1 cellular context compared by ENCODE assay signal in genomic region chr17:72030067-72030899, GRCh38.
TF ChIP-seq lines count a peak whose summit lies in the region.

No MANE protein-coding gene starts in this region.

TF ChIP-seq in HepG2, 621 proteins besides CTCF, POLR2A, EP300 and RAD21 (continued from another document and continues in another):
- TF ChIP-seq, protein P1, sequence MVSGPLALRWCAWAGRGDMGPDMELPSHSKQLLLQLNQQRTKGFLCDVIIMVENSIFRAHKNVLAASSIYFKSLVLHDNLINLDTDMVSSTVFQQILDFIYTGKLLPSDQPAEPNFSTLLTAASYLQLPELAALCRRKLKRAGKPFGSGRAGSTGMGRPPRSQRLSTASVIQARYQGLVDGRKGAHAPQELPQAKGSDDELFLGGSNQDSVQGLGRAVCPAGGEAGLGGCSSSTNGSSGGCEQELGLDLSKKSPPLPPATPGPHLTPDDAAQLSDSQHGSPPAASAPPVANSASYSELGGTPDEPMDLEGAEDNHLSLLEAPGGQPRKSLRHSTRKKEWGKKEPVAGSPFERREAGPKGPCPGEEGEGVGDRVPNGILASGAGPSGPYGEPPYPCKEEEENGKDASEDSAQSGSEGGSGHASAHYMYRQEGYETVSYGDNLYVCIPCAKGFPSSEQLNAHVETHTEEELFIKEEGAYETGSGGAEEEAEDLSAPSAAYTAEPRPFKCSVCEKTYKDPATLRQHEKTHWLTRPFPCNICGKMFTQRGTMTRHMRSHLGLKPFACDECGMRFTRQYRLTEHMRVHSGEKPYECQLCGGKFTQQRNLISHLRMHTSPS (CRISPR knock-in tag; IDR thresholded peaks at IDR 0.05; ENCODE audit: low read depth), result no peak
- TF ChIP-seq ZNF564 (CRISPR knock-in tag; IDR thresholded peaks at IDR 0.05), result no peak
- peak; percentile 27 for TF ChIP-seq ZNF407 (CRISPR knock-in tag; IDR thresholded peaks at IDR 0.05; ENCODE audit: not compliant biosample characterization)
- no peak for TF ChIP-seq PAX8 (CRISPR knock-in tag; IDR thresholded peaks at IDR 0.05; ENCODE audit: borderline replicate concordance)
- TF ChIP-seq KDM5A (IDR thresholded peaks at IDR 0.05; ENCODE audit: borderline replicate concordance, low read length), result no peak
- TF ChIP-seq HNRNPH1 (optimal IDR thresholded peaks at IDR 0.05; ENCODE audit: low read depth, low read length), result no peak
- no peak for TF ChIP-seq ZNF558 (CRISPR knock-in tag; IDR thresholded peaks at IDR 0.05; ENCODE audit: borderline replicate concordance)
- TF ChIP-seq ISX (CRISPR knock-in tag; conservative IDR thresholded peaks at IDR 0.05), result no peak
- TF ChIP-seq ASH2L (IDR thresholded peaks at IDR 0.05; ENCODE audit: insufficient read length, low read depth, low read length), result no peak
- TF ChIP-seq ZNF33A (CRISPR knock-in tag; IDR thresholded peaks at IDR 0.05; ENCODE audit: borderline replicate concordance), result no peak
- TF ChIP-seq, protein P2, sequence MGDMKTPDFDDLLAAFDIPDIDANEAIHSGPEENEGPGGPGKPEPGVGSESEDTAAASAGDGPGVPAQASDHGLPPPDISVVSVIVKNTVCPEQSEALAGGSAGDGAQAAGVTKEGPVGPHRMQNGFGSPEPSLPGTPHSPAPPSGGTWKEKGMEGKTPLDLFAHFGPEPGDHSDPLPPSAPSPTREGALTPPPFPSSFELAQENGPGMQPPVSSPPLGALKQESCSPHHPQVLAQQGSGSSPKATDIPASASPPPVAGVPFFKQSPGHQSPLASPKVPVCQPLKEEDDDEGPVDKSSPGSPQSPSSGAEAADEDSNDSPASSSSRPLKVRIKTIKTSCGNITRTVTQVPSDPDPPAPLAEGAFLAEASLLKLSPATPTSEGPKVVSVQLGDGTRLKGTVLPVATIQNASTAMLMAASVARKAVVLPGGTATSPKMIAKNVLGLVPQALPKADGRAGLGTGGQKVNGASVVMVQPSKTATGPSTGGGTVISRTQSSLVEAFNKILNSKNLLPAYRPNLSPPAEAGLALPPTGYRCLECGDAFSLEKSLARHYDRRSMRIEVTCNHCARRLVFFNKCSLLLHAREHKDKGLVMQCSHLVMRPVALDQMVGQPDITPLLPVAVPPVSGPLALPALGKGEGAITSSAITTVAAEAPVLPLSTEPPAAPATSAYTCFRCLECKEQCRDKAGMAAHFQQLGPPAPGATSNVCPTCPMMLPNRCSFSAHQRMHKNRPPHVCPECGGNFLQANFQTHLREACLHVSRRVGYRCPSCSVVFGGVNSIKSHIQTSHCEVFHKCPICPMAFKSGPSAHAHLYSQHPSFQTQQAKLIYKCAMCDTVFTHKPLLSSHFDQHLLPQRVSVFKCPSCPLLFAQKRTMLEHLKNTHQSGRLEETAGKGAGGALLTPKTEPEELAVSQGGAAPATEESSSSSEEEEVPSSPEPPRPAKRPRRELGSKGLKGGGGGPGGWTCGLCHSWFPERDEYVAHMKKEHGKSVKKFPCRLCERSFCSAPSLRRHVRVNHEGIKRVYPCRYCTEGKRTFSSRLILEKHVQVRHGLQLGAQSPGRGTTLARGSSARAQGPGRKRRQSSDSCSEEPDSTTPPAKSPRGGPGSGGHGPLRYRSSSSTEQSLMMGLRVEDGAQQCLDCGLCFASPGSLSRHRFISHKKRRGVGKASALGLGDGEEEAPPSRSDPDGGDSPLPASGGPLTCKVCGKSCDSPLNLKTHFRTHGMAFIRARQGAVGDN (CRISPR knock-in tag; IDR thresholded peaks at IDR 0.05), result peak; percentile 25; the same call in 1 of the 2 replicates
- TF ChIP-seq PAWR (CRISPR knock-in tag; IDR thresholded peaks at IDR 0.05; ENCODE audit: borderline replicate concordance), result no peak
- no peak for TF ChIP-seq PAF1 (CRISPR knock-in tag; IDR thresholded peaks at IDR 0.05)
- TF ChIP-seq ZNF652 (CRISPR knock-in tag; IDR thresholded peaks at IDR 0.05; ENCODE audit: borderline replicate concordance, low read depth), result no peak
- no peak for TF ChIP-seq HINFP (CRISPR knock-in tag; IDR thresholded peaks at IDR 0.05; ENCODE audit: low read depth)
- TF ChIP-seq ZNF788 (CRISPR knock-in tag; IDR thresholded peaks at IDR 0.05; ENCODE audit: borderline replicate concordance), result no peak
- no peak for TF ChIP-seq ZNF746 (CRISPR knock-in tag; IDR thresholded peaks at IDR 0.05)
- TF ChIP-seq TBL1XR1 (IDR thresholded peaks at IDR 0.05; ENCODE audit: borderline replicate concordance, low read length, partially characterized antibody), result no peak
- TF ChIP-seq XRCC5 (optimal IDR thresholded peaks at IDR 0.05; ENCODE audit: low read length), result peak; percentile 28
- no peak for TF ChIP-seq CENPBD1 (CRISPR knock-in tag; IDR thresholded peaks at IDR 0.05; ENCODE audit: borderline replicate concordance, low read depth)
- TF ChIP-seq, protein P3, sequence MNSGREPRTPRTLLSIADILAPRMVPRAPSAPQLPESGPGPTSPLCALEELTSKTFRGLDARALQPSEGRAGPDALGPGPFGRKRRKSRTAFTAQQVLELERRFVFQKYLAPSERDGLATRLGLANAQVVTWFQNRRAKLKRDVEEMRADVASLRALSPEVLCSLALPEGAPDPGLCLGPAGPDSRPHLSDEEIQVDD (CRISPR knock-in tag; IDR thresholded peaks at IDR 0.05; ENCODE audit: borderline replicate concordance), result no peak
- no peak for TF ChIP-seq ZNF260 (CRISPR knock-in tag; IDR thresholded peaks at IDR 0.05; ENCODE audit: borderline replicate concordance, low read depth)
- no peak for TF ChIP-seq PHF8 (CRISPR knock-in tag; IDR thresholded peaks at IDR 0.05)
- no peak for TF ChIP-seq ZNF572 (CRISPR knock-in tag; IDR thresholded peaks at IDR 0.05)
- TF ChIP-seq ZNF326 (CRISPR knock-in tag; IDR thresholded peaks at IDR 0.05; ENCODE audit: borderline replicate concordance), result no peak
- no peak for TF ChIP-seq NFIB (CRISPR knock-in tag; IDR thresholded peaks at IDR 0.05; ENCODE audit: borderline replicate concordance)
- no peak for TF ChIP-seq ZNF281 (CRISPR knock-in tag; IDR thresholded peaks at IDR 0.05; ENCODE audit: borderline replicate concordance)
- no peak for TF ChIP-seq FOXO4 (CRISPR knock-in tag; conservative IDR thresholded peaks at IDR 0.05)
- no peak for TF ChIP-seq HMG20A (CRISPR knock-in tag; IDR thresholded peaks at IDR 0.05; ENCODE audit: borderline replicate concordance)
- TF ChIP-seq ZKSCAN1 (IDR thresholded peaks at IDR 0.05; ENCODE audit: low read length), result no peak
- TF ChIP-seq HNRNPL (IDR thresholded peaks at IDR 0.05; ENCODE audit: low read depth, low read length), result no peak
- no peak for TF ChIP-seq HOXA7 (CRISPR knock-in tag; IDR thresholded peaks at IDR 0.05)
- no peak for TF ChIP-seq MLLT10 (CRISPR knock-in tag; IDR thresholded peaks at IDR 0.05)
- TF ChIP-seq, protein P4, sequence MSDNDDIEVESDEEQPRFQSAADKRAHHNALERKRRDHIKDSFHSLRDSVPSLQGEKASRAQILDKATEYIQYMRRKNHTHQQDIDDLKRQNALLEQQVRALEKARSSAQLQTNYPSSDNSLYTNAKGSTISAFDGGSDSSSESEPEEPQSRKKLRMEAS (IDR thresholded peaks at IDR 0.05), result peak; percentile 28; the same call in 1 of the 2 replicates
- TF ChIP-seq SSRP1 (CRISPR knock-in tag; IDR thresholded peaks at IDR 0.05), result no peak
- TF ChIP-seq, protein P5, sequence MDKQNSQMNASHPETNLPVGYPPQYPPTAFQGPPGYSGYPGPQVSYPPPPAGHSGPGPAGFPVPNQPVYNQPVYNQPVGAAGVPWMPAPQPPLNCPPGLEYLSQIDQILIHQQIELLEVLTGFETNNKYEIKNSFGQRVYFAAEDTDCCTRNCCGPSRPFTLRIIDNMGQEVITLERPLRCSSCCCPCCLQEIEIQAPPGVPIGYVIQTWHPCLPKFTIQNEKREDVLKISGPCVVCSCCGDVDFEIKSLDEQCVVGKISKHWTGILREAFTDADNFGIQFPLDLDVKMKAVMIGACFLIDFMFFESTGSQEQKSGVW (CRISPR knock-in tag; IDR thresholded peaks at IDR 0.05; ENCODE audit: borderline replicate concordance), result no peak
- TF ChIP-seq TAF1 (CRISPR knock-in tag; IDR thresholded peaks at IDR 0.05), result no peak
- TF ChIP-seq PCBP2 (optimal IDR thresholded peaks at IDR 0.05; ENCODE audit: low read depth, low read length, poor library complexity, severe bottlenecking), result no peak
- TF ChIP-seq MYC (CRISPR knock-in tag; IDR thresholded peaks at IDR 0.05; ENCODE audit: borderline replicate concordance), result no peak
